ENCODE assay signal across 12 cellular contexts in genomic region chr12:116346751-116347150, GRCh38.
DNase-seq lines count a peak whose midpoint lies in the region; ATAC-seq and TF ChIP-seq lines count a peak whose summit lies in the region.
"Had no signal": no experiment of that assay in that cellular context is flagged by ENCODE, and none has a peak within 500 bp of the region (broad histone marks: within the 10 kb centered on the region; RNA-seq: fewer than 3 reads in every experiment).

No MANE protein-coding gene starts in this region.

- peak overlapping the region; percentile 44 for H3K27ac Mint-ChIP-seq in mesothelial cell of epicardium

- no peak overlapping the region for H3K4me3 Mint-ChIP-seq in mesothelial cell of epicardium

- POLR2A ChIA-PET in AG04450 (lab: Yijun Ruan, JAX), result interaction anchor here (0.7 to 0.9 kb wide), 2 partner anchors 17 to 35 kb away, joined by 3 to 4 read pairs; no protein-coding TSS in a partner anchor

- TF ChIP-seq CTCF in AG04450 (IDR thresholded peaks at IDR 0.05; ENCODE audit: low read depth, low read length) (no peak), LNCaP clone FGC (IDR thresholded peaks at IDR 0.05; ENCODE audit: control insufficient read depth, extremely low read depth, insufficient read depth) (no peak), cardiac fibroblast (IDR thresholded peaks at IDR 0.05; ENCODE audit: low read depth, low read length) (no peak), mesothelial cell of epicardium (IDR thresholded peaks at IDR 0.05; ENCODE audit: unreplicated experiment) (no peak)

- H3K27me3 ChIP-seq in AG04450 (ENCODE audit: control insufficient read depth, insufficient read depth, low read length), result no peaks in the 10 kb centered on the region

- H3K27ac ChIP-seq in AG04450 (ENCODE audit: low read depth, low read length), result no peak overlapping the region

- H3K4me1 Mint-ChIP-seq in mesothelial cell of epicardium, result peaks cover 20% of the 10 kb centered on the region

- CTCF ChIA-PET in AG04450 (lab: Charles Lee), result no interaction called here

- peaks cover 21% of the 10 kb centered on the region for H3K9me3 Mint-ChIP-seq in mesothelial cell of epicardium

- no peak for ATAC-seq in GM19324 (IDR thresholded peaks at IDR 0.05; ENCODE audit: low FRiP score, unreplicated experiment)

- no peaks in the 10 kb centered on the region for H3K27me3 Mint-ChIP-seq in mesothelial cell of epicardium (ENCODE audit: low read depth)

- 0 out of 2 replicates have a peak, but pooled peaks cover 2% of the 10 kb centered on the region for H3K9me3 ChIP-seq in AG04450 (ENCODE audit: control insufficient read depth, insufficient read depth, low read length)
- H3K9me3 ChIP-seq: Caco-2 had no signal

- H3K4me3 ChIP-seq in AG04450 (ENCODE audit: low read depth, low read length) (no peak overlapping the region), LNCaP clone FGC (ENCODE audit: low read depth, low read length) (no peak overlapping the region), cardiac fibroblast (replicated peaks in 1 of 2; ENCODE audit: low read depth in 2 of 2, low read length in 2 of 2) (no peak overlapping the region)
- H3K4me3 ChIP-seq: lung had no signal

- peaks cover 3% of the 10 kb centered on the region for H3K36me3 Mint-ChIP-seq in mesothelial cell of epicardium

- DNase-seq in AG04450 (ENCODE audit: low read depth, low spot score) (peak; percentile 76), LNCaP clone FGC (ENCODE audit: low read depth) (peak; percentile 35), cardiac fibroblast (ENCODE audit: low read depth in 2 of 2) (peak; percentile 73 to 94), mesothelial cell of epicardium (ENCODE audit: low spot score in 2 of 2, unreplicated experiment in 2 of 2) (no peak), GM19238 (ENCODE audit: insufficient read length, low spot score) (no peak), NCI-H128 (lab: John Stamatoyannopoulos, UW; ENCODE audit: unreplicated experiment) (no peak), NCI-H1105 treated with DMSO at 0.1 percent for 48 hours (lab: John Stamatoyannopoulos, UW) (no peak)
- DNase-seq: activated CD8-positive, alpha-beta memory T cell treated with anti-CD3 and anti-CD28 coated beads, Interleukin-2, amount 50 U/mL, for 48 hours; Caco-2; stimulated activated CD4-positive, alpha-beta T cell treated with anti-CD3 and anti-CD28 coated beads, Interleukin-4, amount 100 ng/mL, for 24 hours had no signal

Comparison
In these comparisons a context has a peak if more than half of its experiments do, and no peak if none do; other contexts are left out.
1. DNase-seq: peak in AG04450 (single experiment), LNCaP clone FGC (single experiment) and cardiac fibroblast (2 of 2); none in mesothelial cell of epicardium (0 of 2), GM19238 (single experiment), NCI-H128 (single experiment) and NCI-H1105 treated with DMSO at 0.1 percent for 48 hours (single experiment).